1 cellular context compared by ENCODE assay signal in genomic region chr7:48253020-48253419, GRCh38.
TF ChIP-seq lines count a peak whose summit lies in the region.

No MANE protein-coding gene starts in this region.

TF ChIP-seq in GM23338, 12 proteins besides CTCF, POLR2A, EP300 and RAD21 (continued from another document):
- TF ChIP-seq ZNF462 (CRISPR knock-in tag; IDR thresholded peaks at IDR 0.05) (no peak), JUNB (IDR thresholded peaks at IDR 0.05; ENCODE audit: unreplicated experiment) (no peak), EZH2 (IDR thresholded peaks at IDR 0.05; ENCODE audit: low read depth, unreplicated experiment) (no peak), REST (IDR thresholded peaks at IDR 0.05; ENCODE audit: unreplicated experiment) (no peak), ETS1 (IDR thresholded peaks at IDR 0.05) (no peak), ZNF114 (CRISPR knock-in tag; IDR thresholded peaks at IDR 0.05) (no peak), POLR2AphosphoS5 (IDR thresholded peaks at IDR 0.05; ENCODE audit: low read depth) (no peak), NANOG (IDR thresholded peaks at IDR 0.05; ENCODE audit: borderline replicate concordance) (no peak), EZH2phosphoT487 (IDR thresholded peaks at IDR 0.05; ENCODE audit: unreplicated experiment) (no peak), CREB1 (CRISPR knock-in tag; IDR thresholded peaks at IDR 0.05; ENCODE audit: low read depth) (no peak), ZNF331 (CRISPR knock-in tag; IDR thresholded peaks at IDR 0.05; ENCODE audit: low read depth) (no peak)
TF ChIP-seq in GM23338: peak in this region for 0.
